Comparison of ENCODE assay signal across 1 cellular context in genomic region chr17:1484586-1485310, GRCh38.
TF ChIP-seq lines count a peak whose summit lies in the region.

No MANE protein-coding gene starts in this region.

TF ChIP-seq in K562, 482 proteins besides CTCF, POLR2A, EP300 and RAD21 (continued from another document):
- no peak for TF ChIP-seq HNRNPUL1 (IDR thresholded peaks at IDR 0.05; ENCODE audit: low read length)
- TF ChIP-seq SAP30 (IDR thresholded peaks at IDR 0.05; ENCODE audit: borderline replicate concordance, insufficient read depth, low read depth, low read length, poor library complexity, severe bottlenecking): no peak
- TF ChIP-seq ZBTB34 (CRISPR knock-in tag; IDR thresholded peaks at IDR 0.05): no peak
- peak; percentile 80 for TF ChIP-seq DACH1 (IDR thresholded peaks at IDR 0.05; ENCODE audit: partially characterized antibody)
- TF ChIP-seq CCNT2 (IDR thresholded peaks at IDR 0.05; ENCODE audit: borderline replicate concordance, extremely low read depth, insufficient read length, low read depth, low read length): peak; percentile 41
- peak in 1 of 2 experiments; percentile 35; a peak in 1 of 4 replicates for TF ChIP-seq HDAC1 (IDR thresholded peaks at IDR 0.05)
- no peak for TF ChIP-seq SNRNP70 (optimal IDR thresholded peaks at IDR 0.05; ENCODE audit: low read depth, low read length)
- TF ChIP-seq CEBPG (CRISPR knock-in tag; IDR thresholded peaks at IDR 0.05): no peak
- no peak for TF ChIP-seq CEBPG (tag; conservative IDR thresholded peaks at IDR 0.05 in 1 of 2, IDR thresholded peaks at IDR 0.05 in 1 of 2)
- TF ChIP-seq ZBTB7A (IDR thresholded peaks at IDR 0.05; ENCODE audit: borderline replicate concordance, control insufficient read depth, low read depth, low read length): peak; percentile 58
- no peak for TF ChIP-seq SFPQ (IDR thresholded peaks at IDR 0.05; ENCODE audit: low read depth, low read length)
- TF ChIP-seq NCOR1 (IDR thresholded peaks at IDR 0.05): peak; percentile 27
- no peak for TF ChIP-seq RUNX1 (IDR thresholded peaks at IDR 0.05; ENCODE audit: low read depth)
- no peak for TF ChIP-seq PHF8 (IDR thresholded peaks at IDR 0.05; ENCODE audit: borderline replicate concordance, low read length)
- TF ChIP-seq CUX1 (CRISPR knock-in tag; IDR thresholded peaks at IDR 0.05): no peak
- TF ChIP-seq ASH1L (IDR thresholded peaks at IDR 0.05; ENCODE audit: borderline replicate concordance, low read depth, partially characterized antibody): no peak
- peak in 1 of 2 experiments; percentile 28; a peak in 1 of 4 replicates for TF ChIP-seq KDM1A (IDR thresholded peaks at IDR 0.05)
- TF ChIP-seq ZNF699 (CRISPR knock-in tag; IDR thresholded peaks at IDR 0.05; ENCODE audit: insufficient replicate concordance): no peak
- TF ChIP-seq EP400 (IDR thresholded peaks at IDR 0.05): no peak
- peak; percentile 88 for TF ChIP-seq KLF16 (IDR thresholded peaks at IDR 0.05)
- TF ChIP-seq ZNF224 (CRISPR knock-in tag; IDR thresholded peaks at IDR 0.05): no peak
- no peak for TF ChIP-seq PML (IDR thresholded peaks at IDR 0.05; ENCODE audit: low read length)
- TF ChIP-seq TCF15 (CRISPR knock-in tag; IDR thresholded peaks at IDR 0.05): no peak
- no peak for TF ChIP-seq PKNOX1 (IDR thresholded peaks at IDR 0.05)
- TF ChIP-seq PHF21A (IDR thresholded peaks at IDR 0.05; ENCODE audit: borderline replicate concordance, low read depth): no peak
- TF ChIP-seq SRSF9 (IDR thresholded peaks at IDR 0.05; ENCODE audit: borderline replicate concordance, low read depth, low read length): no peak
